In the genomic region with DNA sequence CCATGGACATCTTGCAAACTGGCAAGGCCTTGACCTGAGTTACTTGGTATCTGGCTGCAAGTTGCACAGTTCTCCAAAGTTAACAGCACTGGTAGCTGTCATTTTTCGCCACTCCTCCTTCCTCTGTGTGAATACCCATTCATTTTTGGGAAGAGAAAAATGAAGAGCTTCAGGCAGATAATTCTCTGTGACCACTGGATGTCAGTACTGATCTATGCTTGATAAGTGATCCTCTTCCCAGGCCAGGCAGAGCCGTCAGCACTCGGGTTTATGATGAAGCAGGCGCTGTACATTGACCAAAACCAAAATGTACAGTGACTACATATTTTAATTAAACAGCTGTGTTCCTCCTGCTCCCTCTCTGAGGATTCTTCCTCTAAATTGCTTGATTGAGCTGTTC, we compare ENCODE assay signal across 12 cellular contexts. TPM values are rescaled to one million over a fixed set of nuclear protein-coding genes. Genes with fewer than 3 reads are reported as not detected.
A peak's percentile ranks its signal among the peaks of the same experiment; 100 is the strongest.
DNase-seq lines count a peak whose midpoint lies in the region; ATAC-seq and TF ChIP-seq lines count a peak whose summit lies in the region.
"Had no signal": no experiment of that assay in that cellular context is flagged by ENCODE, and none has a peak within 500 bp of the region (broad histone marks: within the 10 kb centered on the region; RNA-seq: fewer than 3 reads in every experiment).

No MANE protein-coding gene starts in this region.

- TF ChIP-seq POLR2A in adrenal gland (IDR thresholded peaks at IDR 0.05): no peak

- CTCF ChIA-PET in CD8-positive, alpha-beta memory T cell (lab: Charles Lee): interaction anchor here (1.4 kb wide), 1 partner anchor 11 kb away, joined by 6 read pairs; no protein-coding TSS in a partner anchor

- POLR2A ChIA-PET in CD8-positive, alpha-beta memory T cell (lab: Charles Lee): no interaction called here

- H3K4me1 ChIP-seq in CD8-positive, alpha-beta memory T cell (ENCODE audit: insufficient read depth, low read length): no peaks in the 10 kb centered on the region
- H3K4me1 ChIP-seq in adrenal gland (replicated peaks in 1 of 2): no peaks in the 10 kb centered on the region

- no peak overlapping the region for H3K4me3 Mint-ChIP-seq in HFFc6
- H3K4me3 Mint-ChIP-seq in CD8-positive, alpha-beta memory T cell: no peak overlapping the region
- H3K4me3 Mint-ChIP-seq: activated CD4-positive, alpha-beta T cell treated with anti-CD3 and anti-CD28 coated beads, Interleukin-2, amount 10 ng/mL, durations not matched to agents 24 days and 14 days; activated naive CD8-positive, alpha-beta T cell treated with anti-CD3 and anti-CD28 coated beads, Interleukin-2, amount 10 ng/mL, durations not matched to agents 7 days and 5 days; CD4-positive, alpha-beta memory T cell had no signal

- no peaks in the 10 kb centered on the region for H3K36me3 Mint-ChIP-seq in HFFc6 (ENCODE audit: low read depth)
- H3K36me3 Mint-ChIP-seq in CD8-positive, alpha-beta memory T cell: no peaks in the 10 kb centered on the region
- H3K36me3 Mint-ChIP-seq: activated naive CD8-positive, alpha-beta T cell treated with anti-CD3 and anti-CD28 coated beads, Interleukin-2, amount 10 ng/mL, durations not matched to agents 7 days and 5 days; CD4-positive, alpha-beta memory T cell had no signal

- no peaks in the 10 kb centered on the region for H3K27me3 ChIP-seq in CD8-positive, alpha-beta memory T cell (ENCODE audit: insufficient read depth, low read length, poor library complexity, severe bottlenecking)
- peaks cover 6% of the 10 kb centered on the region for H3K27me3 ChIP-seq in adrenal gland

- H3K4me1 Mint-ChIP-seq in HFFc6 (ENCODE audit: low read depth): no peaks in the 10 kb centered on the region
- no peaks in the 10 kb centered on the region for H3K4me1 Mint-ChIP-seq in CD8-positive, alpha-beta memory T cell
- H3K4me1 Mint-ChIP-seq: activated CD4-positive, alpha-beta T cell treated with anti-CD3 and anti-CD28 coated beads, Interleukin-2, amount 10 ng/mL, durations not matched to agents 24 days and 14 days; activated naive CD8-positive, alpha-beta T cell treated with anti-CD3 and anti-CD28 coated beads, Interleukin-2, amount 10 ng/mL, durations not matched to agents 7 days and 5 days; CD4-positive, alpha-beta memory T cell had no signal

- H3K27me3 Mint-ChIP-seq in HFFc6 (ENCODE audit: insufficient read depth): peaks cover 28% of the 10 kb centered on the region
- H3K27me3 Mint-ChIP-seq in CD8-positive, alpha-beta memory T cell: peaks cover 13 to 36% of the 10 kb centered on the region in 2 donors
- H3K27me3 Mint-ChIP-seq: activated CD4-positive, alpha-beta T cell treated with anti-CD3 and anti-CD28 coated beads, Interleukin-2, amount 10 ng/mL, durations not matched to agents 24 days and 14 days had no signal

- H3K27ac Mint-ChIP-seq in HFFc6: no peak overlapping the region
- H3K27ac Mint-ChIP-seq in CD8-positive, alpha-beta memory T cell: no peak overlapping the region
- H3K27ac Mint-ChIP-seq: activated CD4-positive, alpha-beta T cell treated with anti-CD3 and anti-CD28 coated beads, Interleukin-2, amount 10 ng/mL, durations not matched to agents 24 days and 14 days; activated naive CD8-positive, alpha-beta T cell treated with anti-CD3 and anti-CD28 coated beads, Interleukin-2, amount 10 ng/mL, durations not matched to agents 7 days and 5 days had no signal

- DNase-seq in ACHN (peak; percentile 63), HFFc6 (peak; percentile 54), RPMI8226 (peak; percentile 20), iris pigment epithelial cell (ENCODE audit: low read depth) (peak; percentile 32), cardiac septum (ENCODE audit: low spot score) (no peak), adrenal gland (no peak)
- no peak for DNase-seq in CD8-positive, alpha-beta memory T cell
- DNase-seq: activated CD4-positive, alpha-beta T cell treated with anti-CD3 and anti-CD28 coated beads, Interleukin-2, amount 10 ng/mL, durations not matched to agents 24 days and 14 days; activated naive CD8-positive, alpha-beta T cell treated with anti-CD3 and anti-CD28 coated beads, Interleukin-2, amount 10 ng/mL, durations not matched to agents 7 days and 5 days; CD4-positive, alpha-beta memory T cell had no signal

- no peaks in the 10 kb centered on the region for H3K36me3 ChIP-seq in CD8-positive, alpha-beta memory T cell (ENCODE audit: insufficient read depth, low read length)
- no peaks in the 10 kb centered on the region for H3K36me3 ChIP-seq in adrenal gland (replicated peaks in 1 of 2)

- TF ChIP-seq CTCF in HFFc6 (IDR thresholded peaks at IDR 0.05) (peak; percentile 67), adrenal gland (IDR thresholded peaks at IDR 0.05) (peak in 3 of 6 experiments; percentile 4 to 19 (median 9))

- intact Hi-C loops in cardiac septum (cut with DNase I) (no loop called here), adrenal gland (cut with DNase I) (no loop called here)

- in situ Hi-C loops in ACHN (cut with HindIII; ENCODE audit: low pct_ligation_motif_present, low pct_unique_long_range_greater_than_20kb, low sequenced_read_pairs): no loop called here

- no peak overlapping the region for H3K4me3 ChIP-seq in CD8-positive, alpha-beta memory T cell (ENCODE audit: low read length)
- H3K4me3 ChIP-seq in adrenal gland: no peak overlapping the region

- WGBS in adrenal gland, 4 donors: 44 to 57% (median 53%) methylated on average over 4 of the region's 4 CpGs

- no peaks in the 10 kb centered on the region for H3K9me3 Mint-ChIP-seq in HFFc6
- H3K9me3 Mint-ChIP-seq in CD8-positive, alpha-beta memory T cell: peaks cover 0 to 3% (median 0%) of the 10 kb centered on the region in 5 donors
- H3K9me3 Mint-ChIP-seq: activated CD4-positive, alpha-beta T cell treated with anti-CD3 and anti-CD28 coated beads, Interleukin-2, amount 10 ng/mL, durations not matched to agents 24 days and 14 days; activated naive CD8-positive, alpha-beta T cell treated with anti-CD3 and anti-CD28 coated beads, Interleukin-2, amount 10 ng/mL, durations not matched to agents 7 days and 5 days had no signal

- H3K9me3 ChIP-seq in CD8-positive, alpha-beta memory T cell (ENCODE audit: low read length): no peaks in the 10 kb centered on the region
- no peaks in the 10 kb centered on the region for H3K9me3 ChIP-seq in adrenal gland (replicated peaks in 1 of 3)

- H3K27ac ChIP-seq in CD8-positive, alpha-beta memory T cell (ENCODE audit: low read depth, low read length): no peak overlapping the region
- no peak overlapping the region for H3K27ac ChIP-seq in adrenal gland
- H3K27ac ChIP-seq: epithelial cell of prostate had no signal

- ATAC-seq in HG03571 (IDR thresholded peaks at IDR 0.05; ENCODE audit: unreplicated experiment): no peak

RNA-seq across cellular contexts. Expression of gene PDZD8, which starts 55.9 kb away (rescaled TPM):
- total RNA-seq in HFFc6 (2021; fragmentation: NEBNext Ultra II Directional; extraction: Animal tissue kit (Norgen Biotek cat#: 25700)): 10 to 100 TPM; 29.9 to 32.5 (median 31.5) TPM
- 27.9 TPM for total RNA-seq in cardiac septum
- 10 to 100 TPM; 29.8 to 31.1 TPM for total RNA-seq in CD8-positive, alpha-beta memory T cell
- polyA plus RNA-seq in CD8-positive, alpha-beta memory T cell: 15.8 TPM
- 10 to 100 TPM; 22.3 to 45.7 (median 26.1) TPM for total RNA-seq in adrenal gland
- polyA plus RNA-seq in adrenal gland: 10 to 100 TPM in 1 of 3 donors, 1 to 10 TPM in 2; 1.7 to 30.5 (median 3.0) TPM

Comparison
In these comparisons a context has a peak if more than half of its experiments do, and no peak if none do; other contexts are left out.
1. DNase-seq: peak in ACHN (single experiment), HFFc6 (single experiment), RPMI8226 (single experiment) and iris pigment epithelial cell (single experiment); none in cardiac septum (single experiment), CD8-positive, alpha-beta memory T cell (0 of 5) and adrenal gland (0 of 7).